24 cellular contexts compared by ENCODE assay signal in genomic region chr4:96448315-96448872, GRCh38.
DNase-seq lines count a peak whose midpoint lies in the region; ATAC-seq, FAIRE-seq and TF ChIP-seq lines count a peak whose summit lies in the region.
"Had no signal": no experiment of that assay in that cellular context is flagged by ENCODE, and none has a peak within 500 bp of the region (broad histone marks: within the 10 kb centered on the region; RNA-seq: fewer than 3 reads in every experiment).

No MANE protein-coding gene starts in this region.

- H3K36me3 ChIP-seq in HEK293 (ENCODE audit: control insufficient read depth in 2 of 2, insufficient read depth in 1 of 2, low read length in 2 of 2), result no peaks in the 10 kb centered on the region
- no peaks in the 10 kb centered on the region for H3K36me3 ChIP-seq in K562 (ENCODE audit: control insufficient read depth, insufficient read depth, low read length)
- H3K36me3 ChIP-seq in upper lobe of right lung, result no peaks in the 10 kb centered on the region
- no peaks in the 10 kb centered on the region for H3K36me3 ChIP-seq in PC-9 (ENCODE audit: low read depth)
- H3K36me3 ChIP-seq: BLaER1 treated with 17β-estradiol and CSF1 and Interleukin-3, amounts not matched to agents 10 nM and 100 nM had no signal

- H3K9me1 ChIP-seq in K562 (ENCODE audit: control insufficient read depth, insufficient read depth, low read length), result no peaks in the 10 kb centered on the region

- H3K4me3 Mint-ChIP-seq in natural killer cell treated with Interleukin-12 subunit alpha and Interleukin-12 subunit beta and Interleukin-15 and Interleukin-18, amount 100 ng/mL, for 72 hours, result no peak overlapping the region
- H3K4me3 Mint-ChIP-seq: B cell; CD4-positive, alpha-beta T cell; CD8-positive, alpha-beta T cell had no signal

- no peak overlapping the region for H2AFZ ChIP-seq in K562 (ENCODE audit: low read depth, low read length)
- no peak overlapping the region for H2AFZ ChIP-seq in PC-9

- H3K4me3 ChIP-seq in HEK293 (ENCODE audit: low read depth, low read length) (no peak overlapping the region), K562 (no peak overlapping the region), upper lobe of right lung (no peak overlapping the region), PC-9 (no peak overlapping the region)
- H3K4me3 ChIP-seq: BLaER1 treated with 17β-estradiol and CSF1 and Interleukin-3, amounts not matched to agents 10 nM and 100 nM had no signal

- TF ChIP-seq CTCF in HEK293 (tag by site-specific recombination; IDR thresholded peaks at IDR 0.05) (no peak), K562 (IDR thresholded peaks at IDR 0.05 in 2 of 3, conservative IDR thresholded peaks at IDR 0.05 in 1 of 3; ENCODE audit: insufficient read depth in 2 of 3, low read depth in 1 of 3, low read length in 3 of 3) (no peak), upper lobe of right lung (IDR thresholded peaks at IDR 0.05) (no peak), PC-9 (conservative IDR thresholded peaks at IDR 0.05) (no peak)

- no peak for TF ChIP-seq EP300 in K562 (IDR thresholded peaks at IDR 0.05; ENCODE audit: low read length)

- H3K4me1 ChIP-seq in HEK293 (ENCODE audit: control insufficient read depth, insufficient read depth, low read length) (no peaks in the 10 kb centered on the region), K562 (replicated peaks in 1 of 2; ENCODE audit: control insufficient read depth in 2 of 2, insufficient read depth in 2 of 2, low read length in 2 of 2) (no peaks in the 10 kb centered on the region), upper lobe of right lung (no peaks in the 10 kb centered on the region), PC-9 (replicated peaks; ENCODE audit: insufficient read depth) (no peaks in the 10 kb centered on the region)
- H3K4me1 ChIP-seq: BLaER1 treated with 17β-estradiol and CSF1 and Interleukin-3, amounts not matched to agents 10 nM and 100 nM; Caco-2 had no signal

- H3K9me3 ChIP-seq in HEK293 (ENCODE audit: control insufficient read depth, insufficient read depth, low read depth, low read length), result no peaks in the 10 kb centered on the region
- no peaks in the 10 kb centered on the region for H3K9me3 ChIP-seq in K562 (replicated peaks; ENCODE audit: control insufficient read depth, insufficient read depth, low read depth, low read length)
- peaks cover 16% of the 10 kb centered on the region for H3K9me3 ChIP-seq in upper lobe of right lung
- no peaks in the 10 kb centered on the region for H3K9me3 ChIP-seq in PC-9 (ENCODE audit: insufficient read depth, low read depth)

- peaks cover 31% of the 10 kb centered on the region for H3K36me3 Mint-ChIP-seq in natural killer cell treated with Interleukin-12 subunit alpha and Interleukin-12 subunit beta and Interleukin-15 and Interleukin-18, amount 100 ng/mL, for 72 hours
- H3K36me3 Mint-ChIP-seq: CD8-positive, alpha-beta T cell had no signal

- DNase-seq in K562 (ENCODE audit: extremely low read depth in 1 of 4, low spot score in 3 of 4) (no peak), erythroblast (lab: John Stamatoyannopoulos, UW) (peak; percentile 19 to 27), upper lobe of right lung (peak; percentile 23), PC-9 (no peak), ecto neural progenitor cell (ENCODE audit: low spot score) (no peak)
- DNase-seq in natural killer cell treated with Interleukin-12 subunit alpha and Interleukin-12 subunit beta and Interleukin-15 and Interleukin-18, amount 100 ng/mL, for 72 hours (ENCODE audit: low spot score), result no peak
- DNase-seq: 8988T; AML-193; Caco-2; Calu3; CD4-positive, alpha-beta T cell; CD8-positive, alpha-beta T cell; DMS79 treated with DMSO at 0.1 percent for 48 hours; GF-D8 had no signal

- POLR2A ChIA-PET in HEK293 (lab: Yijun Ruan, JAX), result no interaction called here
- POLR2A ChIA-PET in K562 (lab: Yijun Ruan, JAX), result no interaction called here
- POLR2A ChIA-PET in PC-9 (lab: Charles Lee; ENCODE audit: unreplicated experiment), result no interaction called here

- H3K4me2 ChIP-seq in K562 (ENCODE audit: insufficient read depth, low read length), result no peak overlapping the region
- no peak overlapping the region for H3K4me2 ChIP-seq in PC-9
- H3K4me2 ChIP-seq: BLaER1 treated with 17β-estradiol and CSF1 and Interleukin-3, amounts not matched to agents 10 nM and 100 nM had no signal

- H3K9ac ChIP-seq in K562 (ENCODE audit: insufficient read depth in 1 of 2, low read depth in 2 of 2, low read length in 2 of 2), result no peak overlapping the region
- H3K9ac ChIP-seq: BLaER1 treated with 17β-estradiol and CSF1 and Interleukin-3, amounts not matched to agents 10 nM and 100 nM had no signal

- H4K20me1 ChIP-seq in K562 (replicated peaks; ENCODE audit: control insufficient read depth, insufficient read depth, low read length), result no peaks in the 10 kb centered on the region
- H4K20me1 ChIP-seq in PC-9 (ENCODE audit: insufficient read depth), result no peaks in the 10 kb centered on the region
- H4K20me1 ChIP-seq: BLaER1 treated with 17β-estradiol and CSF1 and Interleukin-3, amounts not matched to agents 10 nM and 100 nM had no signal

- no peak for TF ChIP-seq RAD21 in K562 (CRISPR knock-in tag; conservative IDR thresholded peaks at IDR 0.05 in 1 of 2, IDR thresholded peaks at IDR 0.05 in 1 of 2)

- H3K27ac Mint-ChIP-seq in natural killer cell treated with Interleukin-12 subunit alpha and Interleukin-12 subunit beta and Interleukin-15 and Interleukin-18, amount 100 ng/mL, for 72 hours, result no peak overlapping the region
- H3K27ac Mint-ChIP-seq: B cell; CD4-positive, alpha-beta T cell; CD8-positive, alpha-beta T cell had no signal

- intact Hi-C loops in K562 (cut with micrococcal nuclease) (no loop called here), upper lobe of right lung (cut with DNase I) (no loop called here), PC-9 (cut with micrococcal nuclease; ENCODE audit: unreplicated experiment) (no loop called here)

- no peaks in the 10 kb centered on the region for H3K27me3 Mint-ChIP-seq in natural killer cell treated with Interleukin-12 subunit alpha and Interleukin-12 subunit beta and Interleukin-15 and Interleukin-18, amount 100 ng/mL, for 72 hours
- H3K27me3 Mint-ChIP-seq: B cell; CD4-positive, alpha-beta T cell had no signal

- peaks cover 33% of the 10 kb centered on the region for H3K9me3 Mint-ChIP-seq in natural killer cell treated with Interleukin-12 subunit alpha and Interleukin-12 subunit beta and Interleukin-15 and Interleukin-18, amount 100 ng/mL, for 72 hours

- no peak overlapping the region for H3K27ac ChIP-seq in HEK293 (ENCODE audit: extremely low read depth, low read depth, low read length)
- no peak overlapping the region for H3K27ac ChIP-seq in K562 (ENCODE audit: extremely low read depth, low read depth, low read length)
- H3K27ac ChIP-seq in upper lobe of right lung, result no peak overlapping the region
- H3K27ac ChIP-seq in PC-9, result no peak overlapping the region
- H3K27ac ChIP-seq: BLaER1 treated with 17β-estradiol and CSF1 and Interleukin-3, amounts not matched to agents 10 nM and 100 nM; C4-2B had no signal

- H3K79me2 ChIP-seq in K562 (ENCODE audit: control insufficient read depth, insufficient read depth, low read length) (no peaks in the 10 kb centered on the region), PC-9 (ENCODE audit: low read depth) (no peaks in the 10 kb centered on the region)

- no peak for TF ChIP-seq POLR2A in K562 (conservative IDR thresholded peaks at IDR 0.05)
- TF ChIP-seq POLR2A in erythroblast (IDR thresholded peaks at IDR 0.05; ENCODE audit: low read length), result no peak

- no peaks in the 10 kb centered on the region for H3F3A ChIP-seq in PC-9 (ENCODE audit: insufficient read depth, low read depth)

- no peak for ATAC-seq in K562
- no peak for ATAC-seq in upper lobe of right lung
- ATAC-seq in GM19455 (IDR thresholded peaks at IDR 0.05; ENCODE audit: unreplicated experiment), result no peak
- ATAC-seq in natural killer cell treated with Interleukin-12 subunit alpha and Interleukin-12 subunit beta and Interleukin-15 and Interleukin-18, amount 100 ng/mL, for 72 hours, result no peak
- ATAC-seq: CD8-positive, alpha-beta T cell had no signal

- H3K27me3 ChIP-seq in K562 (ENCODE audit: control insufficient read depth in 2 of 2, insufficient read depth in 2 of 2, low read length in 2 of 2) (no peaks in the 10 kb centered on the region), upper lobe of right lung (no peaks in the 10 kb centered on the region), PC-9 (ENCODE audit: insufficient read depth, low read depth) (no peaks in the 10 kb centered on the region)
- H3K27me3 ChIP-seq: BLaER1 treated with 17β-estradiol and CSF1 and Interleukin-3, amounts not matched to agents 10 nM and 100 nM had no signal

- no peaks in the 10 kb centered on the region for H3K4me1 Mint-ChIP-seq in natural killer cell treated with Interleukin-12 subunit alpha and Interleukin-12 subunit beta and Interleukin-15 and Interleukin-18, amount 100 ng/mL, for 72 hours (ENCODE audit: low read depth in 2 of 2)
- H3K4me1 Mint-ChIP-seq: B cell had no signal

- in situ Hi-C loops in K562 (cut with MboI), result no loop called here

- BruUV-seq in K562 (replicated peaks; lab: Mats Ljungman, UMichigan), result no TSS peak
- BruUV-seq in PC-9 (replicated peaks; lab: Mats Ljungman, UMichigan), result no TSS peak

- CTCF ChIA-PET in HEK293 (lab: Yijun Ruan, JAX) (no interaction called here), K562 (lab: Yijun Ruan, JAX; ENCODE audit: low intra/inter-chr PET ratio) (no interaction called here), PC-9 (lab: Charles Lee) (no interaction called here)

- WGBS in K562 (ENCODE audit: insufficient coverage, low coverage, missing lambda C conversion rate), result 0% methylated on average over 3 of the region's 3 CpGs

- no peaks in the 10 kb centered on the region for H3K9me2 ChIP-seq in PC-9 (ENCODE audit: insufficient read depth)

- no peak for FAIRE-seq in K562 (lab: Jason Lieb, UNC)
- FAIRE-seq: A204.1, D721Med, G401.6, GM12891, GM19239 had no signal

TF ChIP-seq in HEK293, 187 proteins besides CTCF, POLR2A, EP300 and RAD21:
- TF ChIP-seq TRIM28 (IDR thresholded peaks at IDR 0.05; ENCODE audit: borderline replicate concordance, low read length), result peak; percentile 99
- TF ChIP-seq SETDB1 (IDR thresholded peaks at IDR 0.05; ENCODE audit: insufficient read length, low read length), result peak; percentile 97
- peak; percentile 82 for TF ChIP-seq ZNF585B (tag by site-specific recombination; IDR thresholded peaks at IDR 0.05)
- no peak for TF ChIP-seq ZNF112 (tag by site-specific recombination; IDR thresholded peaks at IDR 0.05)

TF ChIP-seq in K562, 482 proteins besides CTCF, POLR2A, EP300 and RAD21:
- no peak for TF ChIP-seq SMARCE1 (IDR thresholded peaks at IDR 0.05)
- peak; percentile 61 for TF ChIP-seq ZFP36 (IDR thresholded peaks at IDR 0.05; ENCODE audit: low read depth, low read length, partially characterized antibody)

Comparison
In these comparisons a context has a peak if more than half of its experiments do, and no peak if none do; other contexts are left out.
1. DNase-seq: peak in erythroblast (2 of 2) and upper lobe of right lung (single experiment); none in K562 (0 of 4), PC-9 (0 of 2), ecto neural progenitor cell (single experiment) and natural killer cell treated with Interleukin-12 subunit alpha and Interleukin-12 subunit beta and Interleukin-15 and Interleukin-18, amount 100 ng/mL, for 72 hours (single experiment).
2. Of the 44 proteins assayed by ChIP-seq in both K562 and HEK293: peak only in K562: none; only in HEK293: SETDB1 and TRIM28; in both: none; in neither: 42.